13 cellular contexts compared by ENCODE assay signal in genomic region chr10:29617880-29618340, GRCh38. TPM values are rescaled to one million over a fixed set of nuclear protein-coding genes. Genes with fewer than 3 reads are reported as not detected.
A peak's percentile ranks its signal among the peaks of the same experiment; 100 is the strongest.
DNase-seq lines count a peak whose midpoint lies in the region; ATAC-seq and TF ChIP-seq lines count a peak whose summit lies in the region.
"Had no signal": no experiment of that assay in that cellular context is flagged by ENCODE, and none has a peak within 500 bp of the region (broad histone marks: within the 10 kb centered on the region; RNA-seq: fewer than 3 reads in every experiment).

No MANE protein-coding gene starts in this region.

- no peaks in the 10 kb centered on the region for H3K27me3 ChIP-seq in aorta (ENCODE audit: control insufficient read depth in 1 of 2, insufficient read depth in 2 of 2, low read length in 1 of 2)

- DNase-seq in Right ventricle myocardium inferior (ENCODE audit: missing footprints), result no peak
- DNase-seq in cardiac septum (ENCODE audit: low spot score), result no peak
- DNase-seq in fibroblast of the aortic adventitia (ENCODE audit: low read depth), result peak; percentile 60
- no peak for DNase-seq in aorta
- DNase-seq in activated CD4-positive, alpha-beta T cell treated with anti-CD3 and anti-CD28 coated beads for 4 hours, result no peak
- DNase-seq in cerebellar cortex (ENCODE audit: low spot score), result no peak
- DNase-seq: activated T-cell treated with anti-CD3 and anti-CD28 coated beads, Interleukin-2, amount 50 U/mL, for 4 hours; DMS79 treated with DMSO at 0.1 percent for 48 hours; erythroblast; HFFc6; stimulated activated CD4-positive, alpha-beta T cell treated with anti-CD3 and anti-CD28 coated beads, Interleukin-4, amount 100 ng/mL, for 4 hours had no signal

- H3K4me1 ChIP-seq in aorta (ENCODE audit: control insufficient read depth in 1 of 2, insufficient read depth in 2 of 2, low read length in 2 of 2), result peaks cover 10 to 12% of the 10 kb centered on the region in 2 donors

- TF ChIP-seq CTCF in fibroblast of the aortic adventitia (IDR thresholded peaks at IDR 0.05; ENCODE audit: insufficient read depth, low read length) (no peak), nephron (IDR thresholded peaks at IDR 0.05; ENCODE audit: unreplicated experiment in 3 of 3) (no peak)

- intact Hi-C loops in Right ventricle myocardium inferior (cut with DNase I), result no loop called here
- intact Hi-C loops in cardiac septum (cut with DNase I), result no loop called here
- intact Hi-C loops in aorta (cut with DNase I), result no loop called here

- H3K9me3 Mint-ChIP-seq in nephron, result no peaks in the 10 kb centered on the region
- H3K9me3 Mint-ChIP-seq: activated T-cell treated with anti-CD3 and anti-CD28 coated beads, Interleukin-2, amount 50 U/mL, for 4 hours; HFFc6 had no signal

- peak overlapping the region; percentile 90 to 94 (median 92) for H3K27ac Mint-ChIP-seq in nephron
- H3K27ac Mint-ChIP-seq: HFFc6 had no signal

- ATAC-seq in Right ventricle myocardium inferior, result peak; percentile 85
- peak; percentile 47 for ATAC-seq in aorta (ENCODE audit: low FRiP score)
- ATAC-seq in HG03095 (IDR thresholded peaks at IDR 0.05; ENCODE audit: unreplicated experiment), result no peak
- ATAC-seq: activated T-cell treated with anti-CD3 and anti-CD28 coated beads, Interleukin-2, amount 50 U/mL, for 4 hours had no signal

- H3K36me3 Mint-ChIP-seq in nephron (ENCODE audit: low read depth), result peaks cover 4% of the 10 kb centered on the region

- no peaks in the 10 kb centered on the region for H3K36me3 ChIP-seq in aorta (ENCODE audit: control insufficient read depth in 1 of 2, insufficient read depth in 2 of 2, low read length in 1 of 2)

- 10 to 13% methylated on average over 8 of the region's 8 CpGs for WGBS in aorta, 2 donors

- H3K9me3 ChIP-seq in aorta (ENCODE audit: control insufficient read depth, low read length), result no peaks in the 10 kb centered on the region

- peaks cover 76% of the 10 kb centered on the region for H3K4me1 Mint-ChIP-seq in nephron

- H3K27ac ChIP-seq in aorta (ENCODE audit: low read depth in 1 of 2, low read length in 2 of 2), result peak overlapping the region in 1 of 2 donors; percentile 71

- H3K27me3 Mint-ChIP-seq in nephron (ENCODE audit: low read depth), result no peaks in the 10 kb centered on the region

- peak overlapping the region in 2 of 3 experiments; percentile 62 to 75 for H3K4me3 Mint-ChIP-seq in nephron
- H3K4me3 Mint-ChIP-seq: activated T-cell treated with anti-CD3 and anti-CD28 coated beads, Interleukin-2, amount 50 U/mL, for 4 hours; HFFc6 had no signal

- no peak overlapping the region for H3K4me3 ChIP-seq in fibroblast of the aortic adventitia (ENCODE audit: low read depth, low read length)
- H3K4me3 ChIP-seq in aorta (ENCODE audit: low read length in 2 of 2), result no peak overlapping the region

RNA-seq across cellular contexts. Expression of gene SVIL, which starts 16.9 kb away (rescaled TPM):
- total RNA-seq in Right ventricle myocardium inferior (327 TPM), cardiac septum (518 TPM), fibroblast of the aortic adventitia (ENCODE audit: low replicate concordance) (97.7 and 309 TPM in 2 replicates), aorta (100 to 1,000 TPM; 319 to 374 TPM)
- polyA plus RNA-seq in aorta, result 100 to 1,000 TPM in 1 of 2 donors, 10 to 100 TPM in 1; 68.4 to 104 TPM
